Comparison of ENCODE assay signal across 13 cellular contexts in genomic region chr13:98415326-98416070, GRCh38.
DNase-seq lines count a peak whose midpoint lies in the region; ATAC-seq and TF ChIP-seq lines count a peak whose summit lies in the region.
"Had no signal": no experiment of that assay in that cellular context is flagged by ENCODE, and none has a peak within 500 bp of the region (broad histone marks: within the 10 kb centered on the region; RNA-seq: fewer than 3 reads in every experiment).

No MANE protein-coding gene starts in this region.

- no peak overlapping the region for H3K4me3 Mint-ChIP-seq in stimulated activated naive CD8-positive, alpha-beta T cell treated with anti-CD3 and anti-CD28 coated beads, Interleukin-15, amount 100 ng/mL, for 72 hours
- H3K4me3 Mint-ChIP-seq in activated naive CD8-positive, alpha-beta T cell treated with anti-CD3 and anti-CD28 coated beads, Interleukin-2, amount 50 U/mL, for 24 hours: no peak overlapping the region
- no peak overlapping the region for H3K4me3 Mint-ChIP-seq in activated T-helper 1 cell treated with anti-CD3 and anti-CD28 coated beads, Interleukin-12 subunit alpha, Interleukin-12 subunit beta, Interleukin-2, Interleukin-4 antibody, amounts not matched to agents 30 ng/mL and 10 ng/mL and 1 ng/mL, durations not matched to agents 14 hours and 24 hours and 36 hours
- H3K4me3 Mint-ChIP-seq: CD4-positive, alpha-beta T cell had no signal

- TF ChIP-seq CTCF in left lung (IDR thresholded peaks at IDR 0.05) (no peak), prostate gland (IDR thresholded peaks at IDR 0.05) (no peak)

- H3K27me3 ChIP-seq in left lung (no peaks in the 10 kb centered on the region), prostate gland (replicated peaks; ENCODE audit: insufficient read depth) (no peaks in the 10 kb centered on the region)

- peak overlapping the region; percentile 49 to 60 for H3K27ac ChIP-seq in left lung
- peak overlapping the region; percentile 42 to 50 for H3K27ac ChIP-seq in prostate gland

- H3K9me3 ChIP-seq in left lung (peaks cover 0 to 9% of the 10 kb centered on the region in 2 donors), prostate gland (no peaks in the 10 kb centered on the region)

- TF ChIP-seq POLR2A in prostate gland (IDR thresholded peaks at IDR 0.05): no peak

- H3K9me3 Mint-ChIP-seq in stimulated activated naive CD8-positive, alpha-beta T cell treated with anti-CD3 and anti-CD28 coated beads, Interleukin-15, amount 100 ng/mL, for 72 hours: peaks cover 5 to 8% of the 10 kb centered on the region in 2 donors
- no peaks in the 10 kb centered on the region for H3K9me3 Mint-ChIP-seq in activated naive CD8-positive, alpha-beta T cell treated with anti-CD3 and anti-CD28 coated beads, Interleukin-2, amount 50 U/mL, for 24 hours
- H3K9me3 Mint-ChIP-seq in activated T-helper 1 cell treated with anti-CD3 and anti-CD28 coated beads, Interleukin-12 subunit alpha, Interleukin-12 subunit beta, Interleukin-2, Interleukin-4 antibody, amounts not matched to agents 30 ng/mL and 10 ng/mL and 1 ng/mL, durations not matched to agents 14 hours and 24 hours and 36 hours: no peaks in the 10 kb centered on the region

- peaks cover 0 to 13% of the 10 kb centered on the region in 2 donors for H3K4me1 ChIP-seq in left lung
- peaks cover 12% of the 10 kb centered on the region for H3K4me1 ChIP-seq in prostate gland (replicated peaks)

- H3K27ac Mint-ChIP-seq in stimulated activated naive CD8-positive, alpha-beta T cell treated with anti-CD3 and anti-CD28 coated beads, Interleukin-15, amount 100 ng/mL, for 72 hours: peak overlapping the region in 1 of 2 donors; percentile 36
- no peak overlapping the region for H3K27ac Mint-ChIP-seq in activated naive CD8-positive, alpha-beta T cell treated with anti-CD3 and anti-CD28 coated beads, Interleukin-2, amount 50 U/mL, for 24 hours
- no peak overlapping the region for H3K27ac Mint-ChIP-seq in activated T-helper 1 cell treated with anti-CD3 and anti-CD28 coated beads, Interleukin-12 subunit alpha, Interleukin-12 subunit beta, Interleukin-2, Interleukin-4 antibody, amounts not matched to agents 30 ng/mL and 10 ng/mL and 1 ng/mL, durations not matched to agents 14 hours and 24 hours and 36 hours
- H3K27ac Mint-ChIP-seq: CD4-positive, alpha-beta T cell had no signal

- no peak overlapping the region for H3K4me3 ChIP-seq in left lung
- no peak overlapping the region for H3K4me3 ChIP-seq in prostate gland

- H3K36me3 ChIP-seq in left lung: peaks cover 0 to 10% of the 10 kb centered on the region in 2 donors
- no peaks in the 10 kb centered on the region for H3K36me3 ChIP-seq in prostate gland

- no peaks in the 10 kb centered on the region for H3K36me3 Mint-ChIP-seq in activated naive CD8-positive, alpha-beta T cell treated with anti-CD3 and anti-CD28 coated beads, Interleukin-2, amount 50 U/mL, for 24 hours (ENCODE audit: low read depth)
- H3K36me3 Mint-ChIP-seq in activated T-helper 1 cell treated with anti-CD3 and anti-CD28 coated beads, Interleukin-12 subunit alpha, Interleukin-12 subunit beta, Interleukin-2, Interleukin-4 antibody, amounts not matched to agents 30 ng/mL and 10 ng/mL and 1 ng/mL, durations not matched to agents 14 hours and 24 hours and 36 hours (ENCODE audit: low read depth): no peaks in the 10 kb centered on the region

- intact Hi-C loops in left lung (cut with DNase I) (no loop called here), prostate gland (cut with DNase I) (no loop called here)
- intact Hi-C loops in activated T-helper 1 cell treated with anti-CD3 and anti-CD28 coated beads, Interleukin-12 subunit alpha, Interleukin-12 subunit beta, Interleukin-2, Interleukin-4 antibody, amounts not matched to agents 30 ng/mL and 10 ng/mL and 1 ng/mL, durations not matched to agents 14 hours and 24 hours and 36 hours (cut with micrococcal nuclease): no loop called here

- no peaks in the 10 kb centered on the region for H3K27me3 Mint-ChIP-seq in stimulated activated naive CD8-positive, alpha-beta T cell treated with anti-CD3 and anti-CD28 coated beads, Interleukin-15, amount 100 ng/mL, for 72 hours
- peaks cover 4% of the 10 kb centered on the region for H3K27me3 Mint-ChIP-seq in activated naive CD8-positive, alpha-beta T cell treated with anti-CD3 and anti-CD28 coated beads, Interleukin-2, amount 50 U/mL, for 24 hours
- H3K27me3 Mint-ChIP-seq in activated T-helper 1 cell treated with anti-CD3 and anti-CD28 coated beads, Interleukin-12 subunit alpha, Interleukin-12 subunit beta, Interleukin-2, Interleukin-4 antibody, amounts not matched to agents 30 ng/mL and 10 ng/mL and 1 ng/mL, durations not matched to agents 14 hours and 24 hours and 36 hours (ENCODE audit: insufficient read depth): peaks cover 7% of the 10 kb centered on the region

- no peak for DNase-seq in stimulated activated naive CD8-positive, alpha-beta T cell treated with anti-CD3 and anti-CD28 coated beads, Interleukin-15, Interleukin-2, amounts not matched to agents 100 U/mL and 50 U/mL, for 24 hours
- no peak for DNase-seq in stimulated activated naive CD8-positive, alpha-beta T cell treated with anti-CD3 and anti-CD28 coated beads, Interleukin-15, amount 100 ng/mL, for 72 hours
- peak in 1 of 2 donors; percentile 32 for DNase-seq in left lung
- no peak for DNase-seq in prostate gland (ENCODE audit: low spot score)
- DNase-seq in dedifferentiated amniotic fluid mesenchymal stem cell (ENCODE audit: extremely low spot score): no peak
- no peak for DNase-seq in activated naive CD8-positive, alpha-beta T cell treated with anti-CD3 and anti-CD28 coated beads, Interleukin-2, amount 50 U/mL, for 24 hours
- no peak for DNase-seq in globus pallidus (ENCODE audit: low spot score)
- DNase-seq in activated T-helper 1 cell treated with anti-CD3 and anti-CD28 coated beads, Interleukin-12 subunit alpha, Interleukin-12 subunit beta, Interleukin-2, Interleukin-4 antibody, amounts not matched to agents 30 ng/mL and 10 ng/mL and 1 ng/mL, durations not matched to agents 14 hours and 24 hours and 36 hours (ENCODE audit: low spot score): no peak
- DNase-seq: ACHN; CD4-positive, alpha-beta T cell; GF-D8; NCI-H446 treated with DMSO at 0.1 percent for 48 hours; NCI-H82 had no signal

- ATAC-seq in stimulated activated naive CD8-positive, alpha-beta T cell treated with anti-CD3 and anti-CD28 coated beads, Interleukin-15, Interleukin-2, amounts not matched to agents 100 U/mL and 50 U/mL, for 24 hours: peak; percentile 23
- ATAC-seq in stimulated activated naive CD8-positive, alpha-beta T cell treated with anti-CD3 and anti-CD28 coated beads, Interleukin-15, amount 100 ng/mL, for 72 hours: no peak
- peak; percentile 6 for ATAC-seq in left lung
- ATAC-seq in activated naive CD8-positive, alpha-beta T cell treated with anti-CD3 and anti-CD28 coated beads, Interleukin-2, amount 50 U/mL, for 24 hours: no peak

- 74% methylated on average over 18 of the region's 18 CpGs for WGBS in prostate gland

- H3K4me1 Mint-ChIP-seq in stimulated activated naive CD8-positive, alpha-beta T cell treated with anti-CD3 and anti-CD28 coated beads, Interleukin-15, amount 100 ng/mL, for 72 hours: peaks cover 16% of the 10 kb centered on the region
- peaks cover 7% of the 10 kb centered on the region for H3K4me1 Mint-ChIP-seq in activated naive CD8-positive, alpha-beta T cell treated with anti-CD3 and anti-CD28 coated beads, Interleukin-2, amount 50 U/mL, for 24 hours
- peaks cover 12% of the 10 kb centered on the region for H3K4me1 Mint-ChIP-seq in activated T-helper 1 cell treated with anti-CD3 and anti-CD28 coated beads, Interleukin-12 subunit alpha, Interleukin-12 subunit beta, Interleukin-2, Interleukin-4 antibody, amounts not matched to agents 30 ng/mL and 10 ng/mL and 1 ng/mL, durations not matched to agents 14 hours and 24 hours and 36 hours (ENCODE audit: low read depth)

Comparison
In these comparisons a context has a peak if more than half of its experiments do, and no peak if none do; other contexts are left out.
1. ATAC-seq: peak in stimulated activated naive CD8-positive, alpha-beta T cell treated with anti-CD3 and anti-CD28 coated beads, Interleukin-15, Interleukin-2, amounts not matched to agents 100 U/mL and 50 U/mL, for 24 hours (single experiment) and left lung (single experiment); none in stimulated activated naive CD8-positive, alpha-beta T cell treated with anti-CD3 and anti-CD28 coated beads, Interleukin-15, amount 100 ng/mL, for 72 hours (single experiment) and activated naive CD8-positive, alpha-beta T cell treated with anti-CD3 and anti-CD28 coated beads, Interleukin-2, amount 50 U/mL, for 24 hours (single experiment).